Comparison of ENCODE assay signal across 8 cellular contexts in genomic region chr5:68315679-68316271, GRCh38.
DNase-seq lines count a peak whose midpoint lies in the region; ATAC-seq and TF ChIP-seq lines count a peak whose summit lies in the region.

No MANE protein-coding gene starts in this region.

- DNase-seq in T-cell (peak in 23 of 34 experiments; percentile 1 to 23 (median 4)), hepatocyte (ENCODE audit: low spot score) (peak; percentile 19), iPS-NIHi11 (ENCODE audit: low spot score) (no peak), coronary artery (ENCODE audit: low spot score) (no peak), inferior parietal cortex (ENCODE audit: extremely low spot score) (no peak), NCI-H2171 treated with DMSO at 0.1 percent for 48 hours (lab: John Stamatoyannopoulos, UW) (no peak)

- POLR2A ChIA-PET in T-cell (lab: Charles Lee): no interaction called here

- H3K27ac ChIP-seq in hepatocyte (no peak overlapping the region), coronary artery (no peak overlapping the region)

- no peak overlapping the region for H3K27ac Mint-ChIP-seq in T-cell

- H3K4me2 ChIP-seq in hepatocyte: no peak overlapping the region

- no peak overlapping the region for H3K4me3 Mint-ChIP-seq in T-cell

- no peaks in the 10 kb centered on the region for H3K9me3 ChIP-seq in hepatocyte (ENCODE audit: low read depth)

- H3K4me1 Mint-ChIP-seq in T-cell: peaks cover 10 to 13% (median 11%) of the 10 kb centered on the region in 3 donors

- peaks cover 21% of the 10 kb centered on the region for H3K4me1 ChIP-seq in hepatocyte (ENCODE audit: insufficient read depth)

- H3K9me3 Mint-ChIP-seq in T-cell: peaks cover 0 to 2% (median 0%) of the 10 kb centered on the region in 3 donors

- no peaks in the 10 kb centered on the region for H3K27me3 Mint-ChIP-seq in T-cell

- no peak overlapping the region for H2AFZ ChIP-seq in hepatocyte

- H3K79me2 ChIP-seq in hepatocyte: no peaks in the 10 kb centered on the region

- ATAC-seq in GM18499 (IDR thresholded peaks at IDR 0.05; ENCODE audit: insufficient read depth, unreplicated experiment): peak; percentile 75
- peak; percentile 98 for ATAC-seq in HG02571 (IDR thresholded peaks at IDR 0.05; ENCODE audit: unreplicated experiment)
- peak in 3 of 4 experiments; percentile 37 to 90 (median 72) for ATAC-seq in T-cell (replicated peaks in 1 of 4)

- H4K20me1 ChIP-seq in hepatocyte (ENCODE audit: insufficient read depth, poor library complexity, severe bottlenecking): no peaks in the 10 kb centered on the region

- 92% methylated on average over 5 of the region's 6 CpGs for WGBS in hepatocyte (ENCODE audit: low lambda C conversion rate, missing lambda C conversion rate)

- H3K36me3 Mint-ChIP-seq in T-cell: no peaks in the 10 kb centered on the region

- no peaks in the 10 kb centered on the region for H3K9me2 ChIP-seq in hepatocyte (replicated peaks; ENCODE audit: insufficient read depth)

- H3K4me3 ChIP-seq in hepatocyte (no peak overlapping the region), coronary artery (no peak overlapping the region)

- TF ChIP-seq CTCF in hepatocyte (IDR thresholded peaks at IDR 0.05; ENCODE audit: poor library complexity) (no peak), coronary artery (IDR thresholded peaks at IDR 0.05) (no peak)

- CTCF ChIA-PET in T-cell (lab: Charles Lee): no interaction called here

- no peaks in the 10 kb centered on the region for H3K36me3 ChIP-seq in hepatocyte (replicated peaks; ENCODE audit: insufficient read depth, low read depth)

- no peaks in the 10 kb centered on the region for H3K27me3 ChIP-seq in hepatocyte

Comparison
In these comparisons a context has a peak if more than half of its experiments do, and no peak if none do; other contexts are left out.
1. DNase-seq: peak in T-cell (23 of 34) and hepatocyte (single experiment); none in iPS-NIHi11 (single experiment), coronary artery (single experiment), inferior parietal cortex (single experiment) and NCI-H2171 treated with DMSO at 0.1 percent for 48 hours (single experiment).
2. Peak in every context shown above with its lines, with median percentiles within 50 percentile points of each other: ATAC-seq.